20 cellular contexts compared by ENCODE assay signal in genomic region chr17:6996256-6997111, GRCh38. TPM values are rescaled to one million over a fixed set of nuclear protein-coding genes. Genes with fewer than 3 reads are reported as not detected.
DNase-seq lines count a peak whose midpoint lies in the region; ATAC-seq, FAIRE-seq and TF ChIP-seq lines count a peak whose summit lies in the region.
"Had no signal": no experiment of that assay in that cellular context is flagged by ENCODE, and none has a peak within 500 bp of the region (broad histone marks: within the 10 kb centered on the region; RNA-seq: fewer than 3 reads in every experiment).

No MANE protein-coding gene starts in this region.

- H3K4me1 ChIP-seq in H9 (ENCODE audit: insufficient read depth, low read length) = no peaks in the 10 kb centered on the region
- H3K4me1 ChIP-seq in keratinocyte (ENCODE audit: control insufficient read depth, extremely low read depth, insufficient read depth, low read length) = peaks cover 8% of the 10 kb centered on the region
- peaks cover 8% of the 10 kb centered on the region for H3K4me1 ChIP-seq in smooth muscle cell (ENCODE audit: low read depth)

- no peak overlapping the region for H3K4ac ChIP-seq in H9 (ENCODE audit: low read depth, low read length)

- ATAC-seq in GM18909 (IDR thresholded peaks at IDR 0.05; ENCODE audit: poor library complexity, unreplicated experiment) = no peak

- H2AK5ac ChIP-seq in H9 (ENCODE audit: insufficient read length, low read length) = no peak overlapping the region

- H3K23ac ChIP-seq in H9 (ENCODE audit: insufficient read length, low read depth, low read length) = no peak overlapping the region

- no peak overlapping the region for H3K18ac ChIP-seq in H9 (ENCODE audit: insufficient read length, low read depth, low read length)

- no peak overlapping the region for H3K14ac ChIP-seq in H9 (ENCODE audit: insufficient read depth, low read length)

- peaks cover 2 to 4% of the 10 kb centered on the region in 2 experiments; a peak in 3 of 4 replicates for H3K4me1 Mint-ChIP-seq in H9

- no peak overlapping the region for H4K8ac ChIP-seq in H9 (replicated peaks; ENCODE audit: insufficient read length, low read depth, low read length)

- H3T11ph ChIP-seq in H9 (ENCODE audit: low read length) = no peak overlapping the region

- H2BK120ac ChIP-seq in H9 (ENCODE audit: low read depth, low read length, poor library complexity, severe bottlenecking) = no peak overlapping the region

- peaks cover 48% of the 10 kb centered on the region for H3K27me3 Mint-ChIP-seq in H9 (ENCODE audit: low read depth)
- H3K27me3 Mint-ChIP-seq: activated CD4-positive, alpha-beta memory T cell treated with anti-CD3 and anti-CD28 coated beads, Interleukin-2, amount 10 ng/mL, durations not matched to agents 7 days and 5 days had no signal

- H3K36me3 ChIP-seq in keratinocyte (ENCODE audit: control insufficient read depth in 2 of 2, extremely low read depth in 1 of 2, insufficient read depth in 2 of 2, low read length in 2 of 2) (peaks cover 8 to 14% of the 10 kb centered on the region in 2 experiments), smooth muscle cell (ENCODE audit: low read depth) (no peaks in the 10 kb centered on the region)

- no peak for FAIRE-seq in keratinocyte (lab: Jason Lieb, UNC)

- H3K27me3 ChIP-seq in H9 (ENCODE audit: insufficient read depth, low read length) = peaks cover 2% of the 10 kb centered on the region; the same call in 1 of the 2 replicates
- no peaks in the 10 kb centered on the region for H3K27me3 ChIP-seq in keratinocyte (ENCODE audit: control insufficient read depth, extremely low read depth, insufficient read depth, low read length)
- no peaks in the 10 kb centered on the region for H3K27me3 ChIP-seq in smooth muscle cell (ENCODE audit: low read depth)
- H3K27me3 ChIP-seq: BLaER1 treated with 17β-estradiol and CSF1 and Interleukin-3, amounts not matched to agents 10 nM and 100 nM had no signal

- H3K27ac Mint-ChIP-seq in H9 = no peak overlapping the region
- H3K27ac Mint-ChIP-seq: activated CD4-positive, alpha-beta memory T cell treated with anti-CD3 and anti-CD28 coated beads, Interleukin-2, amount 10 ng/mL, durations not matched to agents 7 days and 5 days; T-helper 2 cell treated with Interferon-gamma antibody and Interleukin-4, amounts not matched to agents 5 μg/mL and 100 μg/mL, for 36 hours had no signal

- peaks cover 8% of the 10 kb centered on the region for H3K23me2 ChIP-seq in H9 (ENCODE audit: insufficient read length, low read depth, low read length, poor library complexity, severe bottlenecking)

- DNase-seq in H9 (peak; percentile 77), coronary artery (ENCODE audit: low spot score) (no peak), keratinocyte (ENCODE audit: low read depth, low spot score) (no peak), smooth muscle cell (lab: John Stamatoyannopoulos, UW; ENCODE audit: unreplicated experiment) (no peak), AG20443 (ENCODE audit: low spot score) (no peak), SIG-M5 (lab: John Stamatoyannopoulos, UW) (no peak)
- no peak for DNase-seq in stimulated activated CD4-positive, alpha-beta T cell treated with anti-CD3 and anti-CD28 coated beads, Interleukin-4, amount 100 ng/mL, for 4 hours
- DNase-seq: activated CD4-positive, alpha-beta memory T cell treated with anti-CD3 and anti-CD28 coated beads, Interleukin-2, amount 10 ng/mL, durations not matched to agents 7 days and 5 days; activated effector memory CD4-positive, alpha-beta T cell treated with Interleukin-2 at 50 U/mL for 16 hours; IMR-90; NCI-H1417; NCI-H510A treated with DMSO at 0.1 percent for 48 hours; stimulated activated CD4-positive, alpha-beta T cell treated with anti-CD3 and anti-CD28 coated beads, Interleukin-15, amount 100 ng/mL, for 24 hours had no signal

- H4K20me1 ChIP-seq in H9 (ENCODE audit: control insufficient read depth, insufficient read depth, insufficient read length) = no peaks in the 10 kb centered on the region
- no peaks in the 10 kb centered on the region for H4K20me1 ChIP-seq in keratinocyte (ENCODE audit: control insufficient read depth, extremely low read depth, insufficient read depth, low read length)
- H4K20me1 ChIP-seq in smooth muscle cell (ENCODE audit: low read depth) = peaks cover 10% of the 10 kb centered on the region

- H3K79me2 ChIP-seq in H9 (ENCODE audit: insufficient read depth, low read length) (no peaks in the 10 kb centered on the region), keratinocyte (ENCODE audit: control insufficient read depth, insufficient read depth, low read length) (no peaks in the 10 kb centered on the region), smooth muscle cell (ENCODE audit: low read depth) (no peaks in the 10 kb centered on the region)

- H3K9me1 ChIP-seq in keratinocyte (ENCODE audit: control insufficient read depth, extremely low read depth, insufficient read depth, low read length) = no peaks in the 10 kb centered on the region

- H3K9me3 Mint-ChIP-seq in H9 = no peaks in the 10 kb centered on the region
- H3K9me3 Mint-ChIP-seq: activated CD4-positive, alpha-beta memory T cell treated with anti-CD3 and anti-CD28 coated beads, Interleukin-2, amount 10 ng/mL, durations not matched to agents 7 days and 5 days; neural crest cell; T-helper 2 cell treated with Interferon-gamma antibody and Interleukin-4, amounts not matched to agents 5 μg/mL and 100 μg/mL, for 36 hours had no signal

- H3K79me1 ChIP-seq in H9 (ENCODE audit: insufficient read depth, low read depth, low read length, poor library complexity, severe bottlenecking) = no peaks in the 10 kb centered on the region

- no peak overlapping the region for H4K5ac ChIP-seq in H9 (ENCODE audit: insufficient read length, low read depth, low read length)

- H3K36me3 Mint-ChIP-seq in H9 (ENCODE audit: insufficient read depth in 1 of 3, low read depth in 3 of 3) = peaks cover 14 to 39% (median 17%) of the 10 kb centered on the region in 3 experiments; a peak in 6 of 7 replicates

- no peak overlapping the region for H2BK20ac ChIP-seq in H9 (ENCODE audit: low read depth, low read length, poor library complexity, severe bottlenecking)

- H3K4me3 Mint-ChIP-seq in H9 = peak overlapping the region; percentile 74 to 80; a peak in 4 of 5 replicates
- H3K4me3 Mint-ChIP-seq: activated CD4-positive, alpha-beta memory T cell treated with anti-CD3 and anti-CD28 coated beads, Interleukin-2, amount 10 ng/mL, durations not matched to agents 7 days and 5 days; neural crest cell; T-helper 2 cell treated with Interferon-gamma antibody and Interleukin-4, amounts not matched to agents 5 μg/mL and 100 μg/mL, for 36 hours had no signal

- dilution Hi-C loops in keratinocyte (cut with MboI; ENCODE audit: extremely low pct_ligation_motif_present, low sequenced_read_pairs) = no loop called here

- H2BK12ac ChIP-seq in H9 (ENCODE audit: insufficient read length, low read depth, low read length) = no peak overlapping the region

- no peak for TF ChIP-seq CTCF in H9 (conservative IDR thresholded peaks at IDR 0.05)
- no peak for TF ChIP-seq CTCF in coronary artery (IDR thresholded peaks at IDR 0.05)
- TF ChIP-seq CTCF in keratinocyte (optimal IDR thresholded peaks at IDR 0.05 in 1 of 3, IDR thresholded peaks at IDR 0.05 in 1 of 3, conservative IDR thresholded peaks at IDR 0.05 in 1 of 3; ENCODE audit: extremely low read depth in 1 of 3, insufficient read depth in 2 of 3, low read length in 3 of 3) = no peak
- TF ChIP-seq CTCF in smooth muscle cell (IDR thresholded peaks at IDR 0.05; ENCODE audit: borderline replicate concordance, insufficient read depth, poor library complexity, severe bottlenecking) = no peak

- no CpG with 5 or more reads among the region's 67 CpGs for WGBS in H9 (ENCODE audit: extremely low coverage, insufficient read length, low lambda C conversion rate)
- 73% methylated on average over 52 of the region's 67 CpGs for WGBS in smooth muscle cell (ENCODE audit: low lambda C conversion rate)

- H3K56ac ChIP-seq in H9 (ENCODE audit: insufficient read length, low read depth, low read length) = no peak overlapping the region

- peaks cover 4% of the 10 kb centered on the region for H3F3A ChIP-seq in smooth muscle cell (ENCODE audit: low read depth)

- no peak overlapping the region for H4K91ac ChIP-seq in H9 (ENCODE audit: insufficient read length, low read depth, low read length)

- H3K27ac ChIP-seq in H9 (ENCODE audit: insufficient read length, low read depth, low read length) (no peak overlapping the region), coronary artery (no peak overlapping the region), keratinocyte (ENCODE audit: control insufficient read depth, insufficient read depth, low read length) (no peak overlapping the region), smooth muscle cell (ENCODE audit: low read depth) (no peak overlapping the region)
- H3K27ac ChIP-seq: BLaER1 treated with 17β-estradiol and CSF1 and Interleukin-3, amounts not matched to agents 10 nM and 100 nM; epithelial cell of prostate had no signal

- H2BK15ac ChIP-seq in H9 (ENCODE audit: low read depth, low read length) = no peak overlapping the region

- peak overlapping the region; percentile 52 for H3K4me2 ChIP-seq in H9 (ENCODE audit: insufficient read depth, insufficient read length, low read length)
- H3K4me2 ChIP-seq in keratinocyte (ENCODE audit: control insufficient read depth, extremely low read depth, insufficient read depth, low read depth, low read length) = peak overlapping the region; percentile 82
- peak overlapping the region; percentile 91 for H3K4me2 ChIP-seq in smooth muscle cell
- H3K4me2 ChIP-seq: BLaER1 treated with 17β-estradiol and CSF1 and Interleukin-3, amounts not matched to agents 10 nM and 100 nM had no signal

- H3K9me3 ChIP-seq in H9 (ENCODE audit: control insufficient read depth, low read depth, low read length) (no peaks in the 10 kb centered on the region), keratinocyte (ENCODE audit: control insufficient read depth, low read depth, low read length) (no peaks in the 10 kb centered on the region), smooth muscle cell (replicated peaks; ENCODE audit: low read depth) (no peaks in the 10 kb centered on the region)
- H3K9me3 ChIP-seq: BLaER1 treated with 17β-estradiol and CSF1 and Interleukin-3, amounts not matched to agents 10 nM and 100 nM had no signal

- H2BK5ac ChIP-seq in H9 (ENCODE audit: insufficient read length, low read length) = no peak overlapping the region

- H3K9ac ChIP-seq in H9 (ENCODE audit: extremely low read depth, insufficient read length, low read length) (no peak overlapping the region), keratinocyte (ENCODE audit: control insufficient read depth, extremely low read depth, insufficient read depth, low read length) (peak overlapping the region; percentile 63), smooth muscle cell (ENCODE audit: low read depth) (no peak overlapping the region)
- H3K9ac ChIP-seq: BLaER1 treated with 17β-estradiol and CSF1 and Interleukin-3, amounts not matched to agents 10 nM and 100 nM had no signal

- H2AFZ ChIP-seq in H9 (ENCODE audit: low read length) = no peak overlapping the region
- no peak overlapping the region for H2AFZ ChIP-seq in keratinocyte (ENCODE audit: control insufficient read depth, low read length)
- no peak overlapping the region for H2AFZ ChIP-seq in smooth muscle cell (ENCODE audit: low read depth)

- H3K4me3 ChIP-seq in coronary artery (peak overlapping the region; percentile 72), keratinocyte (ENCODE audit: control insufficient read depth in 2 of 3, extremely low read depth in 1 of 3, insufficient read depth in 2 of 3, low read depth in 1 of 3, low read length in 3 of 3) (peak overlapping the region; percentile 58 to 73 (median 59)), smooth muscle cell (peak overlapping the region; percentile 42)
- H3K4me3 ChIP-seq: BLaER1 treated with 17β-estradiol and CSF1 and Interleukin-3, amounts not matched to agents 10 nM and 100 nM had no signal

RNA-seq across cellular contexts. Expression of gene ALOX12, which starts 0.6 kb away (rescaled TPM):
- 0.81 and 1.9 TPM in 2 replicates for total RNA-seq in H9 (2021)
- polyA plus RNA-seq in keratinocyte = 0.19 to 0.35 TPM (median 0.22 TPM) in 3 replicates
- polyA plus RNA-seq in keratinocyte (2011; ENCODE audit: low read depth) = not detected
- 0.18 and 0.22 TPM in 2 replicates for polyA plus RNA-seq in keratinocyte (2011; cell fraction: cytosol; rRNA removed)
- 0.20 and 0.33 TPM in 2 replicates for polyA plus RNA-seq in keratinocyte (2011; cell fraction: nucleus; rRNA removed)
- polyA plus RNA-seq in keratinocyte (2012; ENCODE audit: low replicate concordance) = 0.41 and 0.85 TPM in 2 replicates
- 0.13 to 0.20 TPM in 2 of 3 replicates, not detected in the other for polyA minus RNA-seq in keratinocyte
- not detected for polyA minus RNA-seq in keratinocyte (2011; cell fraction: cytosol; rRNA and poly(A)+ RNA removed)
- polyA minus RNA-seq in keratinocyte (2011; cell fraction: nucleus; rRNA and poly(A)+ RNA removed) = not detected in 2 replicates
- not detected in 2 replicates for total RNA-seq in smooth muscle cell
- polyA plus RNA-seq in smooth muscle cell = 0.35 and 0.72 TPM in 2 replicates
- total RNA-seq: activated CD4-positive, alpha-beta memory T cell treated with anti-CD3 and anti-CD28 coated beads, Interleukin-2, amount 10 ng/mL, durations not matched to agents 7 days and 5 days; IMR-90; RPMI7951 had no signal

RNA-seq across cellular contexts. Expression of gene RNASEK, which starts 15.9 kb away (rescaled TPM):
- total RNA-seq in H9 (2021) (161 and 167 TPM in 2 replicates), smooth muscle cell (350 and 356 TPM in 2 replicates)
- polyA plus RNA-seq in keratinocyte (87.0 to 267 TPM (median 99.7 TPM) in 3 replicates), smooth muscle cell (718 and 785 TPM in 2 replicates)
- 43.9 TPM for polyA plus RNA-seq in keratinocyte (2011; ENCODE audit: low read depth)
- polyA plus RNA-seq in keratinocyte (2011; cell fraction: cytosol; rRNA removed) = 161 and 215 TPM in 2 replicates
- polyA plus RNA-seq in keratinocyte (2011; cell fraction: nucleus; rRNA removed) = 74.7 and 90.0 TPM in 2 replicates
- polyA plus RNA-seq in keratinocyte (2012; ENCODE audit: low replicate concordance) = 396 and 610 TPM in 2 replicates
- polyA minus RNA-seq in keratinocyte = 51.4 to 165 TPM (median 70.6 TPM) in 3 replicates
- 175 TPM for polyA minus RNA-seq in keratinocyte (2011; cell fraction: cytosol; rRNA and poly(A)+ RNA removed)
- polyA minus RNA-seq in keratinocyte (2011; cell fraction: nucleus; rRNA and poly(A)+ RNA removed) = 60.8 and 61.2 TPM in 2 replicates

RNA-seq across cellular contexts. Expression of gene BCL6B, which starts 26.4 kb away (rescaled TPM):
- 3.3 and 4.9 TPM in 2 replicates for total RNA-seq in H9 (2021)
- polyA plus RNA-seq in keratinocyte = not detected in 3 replicates
- polyA plus RNA-seq in keratinocyte (2011; ENCODE audit: low read depth) = 0.17 TPM
- polyA plus RNA-seq in keratinocyte (2011; cell fraction: cytosol; rRNA removed) = not detected in 2 replicates
- polyA plus RNA-seq in keratinocyte (2011; cell fraction: nucleus; rRNA removed) = not detected in 2 replicates
- 0.13 TPM in 1 of 2 replicates, not detected in the other for polyA plus RNA-seq in keratinocyte (2012; ENCODE audit: low replicate concordance)
- polyA minus RNA-seq in keratinocyte = not detected in 3 replicates
- not detected for polyA minus RNA-seq in keratinocyte (2011; cell fraction: cytosol; rRNA and poly(A)+ RNA removed)
- polyA minus RNA-seq in keratinocyte (2011; cell fraction: nucleus; rRNA and poly(A)+ RNA removed) = not detected in 2 replicates
- total RNA-seq in smooth muscle cell = 0.45 TPM in 1 of 2 replicates, not detected in the other
- not detected in 2 replicates for polyA plus RNA-seq in smooth muscle cell
- total RNA-seq: IMR-90, RPMI7951 had no signal
- polyA plus RNA-seq: IMR-90 had no signal

RNA-seq across cellular contexts. Expression of gene SLC16A13, which starts 39.3 kb away (rescaled TPM):
- total RNA-seq in H9 (2021) (6.1 and 6.8 TPM in 2 replicates), smooth muscle cell (2.0 and 2.7 TPM in 2 replicates)
- polyA plus RNA-seq in keratinocyte (2.2 to 6.9 TPM (median 2.7 TPM) in 3 replicates), smooth muscle cell (3.5 TPM in 2 replicates)
- 1.8 TPM for polyA plus RNA-seq in keratinocyte (2011; ENCODE audit: low read depth)
- polyA plus RNA-seq in keratinocyte (2011; cell fraction: cytosol; rRNA removed) = 1.7 and 2.5 TPM in 2 replicates
- 10.5 and 11.0 TPM in 2 replicates for polyA plus RNA-seq in keratinocyte (2011; cell fraction: nucleus; rRNA removed)
- 5.0 and 7.4 TPM in 2 replicates for polyA plus RNA-seq in keratinocyte (2012; ENCODE audit: low replicate concordance)
- 3.6 to 19.2 TPM (median 4.0 TPM) in 3 replicates for polyA minus RNA-seq in keratinocyte
- 3.3 TPM for polyA minus RNA-seq in keratinocyte (2011; cell fraction: cytosol; rRNA and poly(A)+ RNA removed)
- polyA minus RNA-seq in keratinocyte (2011; cell fraction: nucleus; rRNA and poly(A)+ RNA removed) = 6.5 and 9.2 TPM in 2 replicates

RNA-seq across cellular contexts. Expression of gene SLC16A11, which starts 47.4 kb away (rescaled TPM):
- total RNA-seq in H9 (2021) (0.13 TPM in 1 of 2 replicates, not detected in the other), smooth muscle cell (0.36 TPM in 1 of 2 replicates, not detected in the other)
- polyA plus RNA-seq in keratinocyte (0.09 TPM in 1 of 3 replicates, not detected in the others), smooth muscle cell (0.65 and 0.80 TPM in 2 replicates)
- not detected for polyA plus RNA-seq in keratinocyte (2011; ENCODE audit: low read depth)
- not detected in 2 replicates for polyA plus RNA-seq in keratinocyte (2011; cell fraction: cytosol; rRNA removed)
- not detected in 2 replicates for polyA plus RNA-seq in keratinocyte (2011; cell fraction: nucleus; rRNA removed)
- polyA plus RNA-seq in keratinocyte (2012; ENCODE audit: low replicate concordance) = 0.21 and 0.23 TPM in 2 replicates
- polyA minus RNA-seq in keratinocyte = not detected in 3 replicates
- not detected for polyA minus RNA-seq in keratinocyte (2011; cell fraction: cytosol; rRNA and poly(A)+ RNA removed)
- not detected in 2 replicates for polyA minus RNA-seq in keratinocyte (2011; cell fraction: nucleus; rRNA and poly(A)+ RNA removed)
- total RNA-seq: IMR-90, kidney epithelial cell, neural crest cell, RPMI7951 had no signal
- polyA plus RNA-seq: IMR-90 had no signal
